In genomic region chr5:161548472-161549094, GRCh38 we compare ENCODE assay signal across 11 cellular contexts. TPM values are rescaled to one million over a fixed set of nuclear protein-coding genes. Genes with fewer than 3 reads are reported as not detected.
DNase-seq lines count a peak whose midpoint lies in the region; ATAC-seq and TF ChIP-seq lines count a peak whose summit lies in the region.
"Had no signal": no experiment of that assay in that cellular context is flagged by ENCODE, and none has a peak within 500 bp of the region (broad histone marks: within the 10 kb centered on the region; RNA-seq: fewer than 3 reads in every experiment).

No MANE protein-coding gene starts in this region.

- TF ChIP-seq POLR2A in adrenal gland (IDR thresholded peaks at IDR 0.05) = no peak

- H3K9me3 ChIP-seq in adrenal gland (replicated peaks in 1 of 3) = no peaks in the 10 kb centered on the region
- H3K9me3 ChIP-seq: left lung had no signal

- H3K4me3 Mint-ChIP-seq in osteocyte (ENCODE audit: unreplicated experiment) = no peak overlapping the region
- H3K4me3 Mint-ChIP-seq: activated CD4-positive, alpha-beta T cell treated with anti-CD3 and anti-CD28 coated beads, Interleukin-2, amount 10 ng/mL, durations not matched to agents 7 days and 5 days had no signal

- intact Hi-C loops in adrenal gland (cut with DNase I) = no loop called here

- H3K36me3 Mint-ChIP-seq in osteocyte (ENCODE audit: unreplicated experiment) = no peaks in the 10 kb centered on the region

- H3K27ac Mint-ChIP-seq in osteocyte (ENCODE audit: unreplicated experiment) = no peak overlapping the region
- H3K27ac Mint-ChIP-seq: activated CD4-positive, alpha-beta T cell treated with anti-CD3 and anti-CD28 coated beads, Interleukin-2, amount 10 ng/mL, durations not matched to agents 7 days and 5 days had no signal

- no peak for ATAC-seq in HG03025 (IDR thresholded peaks at IDR 0.05; ENCODE audit: low FRiP score, unreplicated experiment)
- no peak for ATAC-seq in HG03135 (IDR thresholded peaks at IDR 0.05; ENCODE audit: unreplicated experiment)

- DNase-seq in GM12865 (ENCODE audit: low read depth) (peak; percentile 1), adrenal gland (peak; percentile 64 to 78 (median 73)), iPS-NIHi7 (ENCODE audit: extremely low spot score) (peak; percentile 32), retina (peak; percentile 66), osteocyte (ENCODE audit: extremely low spot score, unreplicated experiment) (no peak)
- DNase-seq: activated CD4-positive, alpha-beta T cell treated with anti-CD3 and anti-CD28 coated beads, Interleukin-2, amount 10 ng/mL, durations not matched to agents 7 days and 5 days; NCI-H510A treated with DMSO at 0.1 percent for 48 hours had no signal

- TF ChIP-seq CTCF in GM12865 (IDR thresholded peaks at IDR 0.05; ENCODE audit: insufficient read depth, low read depth, low read length, missing control alignments) (no peak), adrenal gland (IDR thresholded peaks at IDR 0.05) (no peak), osteocyte (IDR thresholded peaks at IDR 0.05) (no peak)

- H3K27me3 Mint-ChIP-seq in osteocyte (ENCODE audit: unreplicated experiment) = peaks cover 50% of the 10 kb centered on the region

- WGBS in adrenal gland, 4 donors = 3 to 5% (median 4%) methylated on average over 10 to 32 of the region's 32 CpGs

- no peaks in the 10 kb centered on the region for H3K27me3 ChIP-seq in adrenal gland

- no peaks in the 10 kb centered on the region for H3K36me3 ChIP-seq in adrenal gland (replicated peaks in 1 of 2)
- H3K36me3 ChIP-seq: left lung had no signal

- peaks cover 21% of the 10 kb centered on the region for H3K4me1 Mint-ChIP-seq in osteocyte (ENCODE audit: unreplicated experiment)

- peaks cover 7% of the 10 kb centered on the region for H3K9me3 Mint-ChIP-seq in osteocyte (ENCODE audit: unreplicated experiment)

- peaks cover 5 to 16% of the 10 kb centered on the region in 2 donors for H3K4me1 ChIP-seq in adrenal gland (replicated peaks in 1 of 2)

- peak overlapping the region in 1 of 5 donors; percentile 8 for H3K27ac ChIP-seq in adrenal gland
- H3K27ac ChIP-seq: epithelial cell of prostate, left lung had no signal

- no peak overlapping the region for H3K4me3 ChIP-seq in GM12865 (ENCODE audit: low read depth, low read length)
- peak overlapping the region in 2 of 4 donors; percentile 52 to 82 for H3K4me3 ChIP-seq in adrenal gland

RNA-seq across cellular contexts. Expression of gene GABRB2, which starts 2.1 kb away (rescaled TPM):
- 10 to 100 TPM in 5 of 8 donors, 1 to 10 TPM in 3; 5.6 to 18.1 (median 12.1) TPM for total RNA-seq in adrenal gland
- 1 to 10 TPM in 2 of 3 donors, under 1 TPM in 1; 0.88 to 2.1 (median 1.0) TPM for polyA plus RNA-seq in adrenal gland
- total RNA-seq in osteocyte = not detected in 2 replicates
- total RNA-seq: activated CD4-positive, alpha-beta T cell treated with anti-CD3 and anti-CD28 coated beads, Interleukin-2, amount 10 ng/mL, durations not matched to agents 7 days and 5 days had no signal
